8 cellular contexts compared by ENCODE assay signal in genomic region chr12:48349471-48349870, GRCh38. TPM values are rescaled to one million over a fixed set of nuclear protein-coding genes. Genes with fewer than 3 reads are reported as not detected.
A peak's percentile ranks its signal among the peaks of the same experiment; 100 is the strongest.
DNase-seq lines count a peak whose midpoint lies in the region; ATAC-seq, FAIRE-seq and TF ChIP-seq lines count a peak whose summit lies in the region.

No MANE protein-coding gene starts in this region.

- peak overlapping the region; percentile 87 for H3K4me3 ChIP-seq in CD4-positive, CD25-positive, alpha-beta regulatory T cell (ENCODE audit: low read depth, low read length)
- H3K4me3 ChIP-seq in pancreas = peak overlapping the region in 2 of 4 donors; percentile 69 to 86

- CTCF ChIA-PET in T-cell (lab: Charles Lee) = interaction anchor here in 1 of 2 donors (0.7 kb wide), 1 partner anchor 64 kb away, joined by 3 read pairs; no protein-coding TSS in a partner anchor

- peak overlapping the region; percentile 93 to 97 (median 95) for H3K27ac Mint-ChIP-seq in CD4-positive, CD25-positive, alpha-beta regulatory T cell
- peak overlapping the region; percentile 95 to 98 for H3K27ac Mint-ChIP-seq in T-cell

- H3K27ac ChIP-seq in CD4-positive, CD25-positive, alpha-beta regulatory T cell (ENCODE audit: insufficient read depth, low read length, poor library complexity, severe bottlenecking) = peak overlapping the region; percentile 75
- H3K27ac ChIP-seq in pancreas = peak overlapping the region in 3 of 4 donors; percentile 95 to 96 (median 95)

- no peak for TF ChIP-seq CTCF in pancreas (IDR thresholded peaks at IDR 0.05)

- no peaks in the 10 kb centered on the region for H3K9me3 Mint-ChIP-seq in CD4-positive, CD25-positive, alpha-beta regulatory T cell
- no peaks in the 10 kb centered on the region for H3K9me3 Mint-ChIP-seq in T-cell

- POLR2A ChIA-PET in T-cell (lab: Charles Lee) = interaction anchor here in 1 of 2 donors (0.6 kb wide), 1 partner anchor 724 kb away, joined by 3 read pairs; no protein-coding TSS in a partner anchor

- peaks cover 34% of the 10 kb centered on the region for H3K36me3 ChIP-seq in CD4-positive, CD25-positive, alpha-beta regulatory T cell (ENCODE audit: control insufficient read depth, insufficient read depth, low read length)
- peaks cover 0 to 29% (median 4%) of the 10 kb centered on the region in 3 donors for H3K36me3 ChIP-seq in pancreas

- DNase-seq in CD4-positive, CD25-positive, alpha-beta regulatory T cell = no peak
- DNase-seq in T-cell = no peak
- peak; percentile 39 for DNase-seq in fibroblast of gingiva (ENCODE audit: low read depth)
- DNase-seq in pancreas = no peak
- no peak for DNase-seq in RCC 7860 (ENCODE audit: low spot score)
- DNase-seq in epidermal melanocyte (ENCODE audit: insufficient read length, low spot score) = no peak
- no peak for DNase-seq in activated gamma-delta T cell (lab: John Stamatoyannopoulos, UW)

- no peaks in the 10 kb centered on the region for H3K27me3 ChIP-seq in CD4-positive, CD25-positive, alpha-beta regulatory T cell (ENCODE audit: control insufficient read depth, insufficient read depth, low read length)
- no peaks in the 10 kb centered on the region for H3K27me3 ChIP-seq in pancreas

- peaks cover 39% of the 10 kb centered on the region for H3K36me3 Mint-ChIP-seq in CD4-positive, CD25-positive, alpha-beta regulatory T cell
- peaks cover 34% of the 10 kb centered on the region for H3K36me3 Mint-ChIP-seq in T-cell

- H3K9me3 ChIP-seq in CD4-positive, CD25-positive, alpha-beta regulatory T cell (ENCODE audit: control insufficient read depth in 2 of 2, low read length in 2 of 2) = no peaks in the 10 kb centered on the region
- H3K9me3 ChIP-seq in pancreas = no peaks in the 10 kb centered on the region

- peaks cover 23% of the 10 kb centered on the region for H3K4me1 ChIP-seq in CD4-positive, CD25-positive, alpha-beta regulatory T cell (ENCODE audit: control insufficient read depth, insufficient read depth, low read length, poor library complexity, severe bottlenecking)
- peaks cover 5 to 15% (median 6%) of the 10 kb centered on the region in 3 donors for H3K4me1 ChIP-seq in pancreas

- intact Hi-C loops in pancreas (cut with DNase I) = no loop called here

- H3K4me3 Mint-ChIP-seq in CD4-positive, CD25-positive, alpha-beta regulatory T cell = peak overlapping the region; percentile 92 to 99 (median 96)
- H3K4me3 Mint-ChIP-seq in T-cell = peak overlapping the region; percentile 96 to 98 (median 97)

- peaks cover 23 to 60% (median 42%) of the 10 kb centered on the region in 4 donors for H3K4me1 Mint-ChIP-seq in CD4-positive, CD25-positive, alpha-beta regulatory T cell
- peaks cover 43 to 48% (median 47%) of the 10 kb centered on the region in 3 donors for H3K4me1 Mint-ChIP-seq in T-cell

- WGBS in pancreas, 2 donors = 24 to 25% methylated on average over 2 of the region's 2 CpGs

- no peak for ATAC-seq in CD4-positive, CD25-positive, alpha-beta regulatory T cell (ENCODE audit: low read depth in 2 of 2)
- ATAC-seq in T-cell (replicated peaks in 1 of 4) (no peak), pancreas (no peak), GM21825 (IDR thresholded peaks at IDR 0.05; ENCODE audit: unreplicated experiment) (no peak)

- FAIRE-seq in pancreas (lab: Jason Lieb, UNC) = no peak
- FAIRE-seq in RCC 7860 (lab: Jason Lieb, UNC) = no peak

- H3K27me3 Mint-ChIP-seq in CD4-positive, CD25-positive, alpha-beta regulatory T cell = peaks cover 5% of the 10 kb centered on the region
- no peaks in the 10 kb centered on the region for H3K27me3 Mint-ChIP-seq in T-cell

RNA-seq across cellular contexts. Expression of gene ZNF641, which starts 1.2 kb away (rescaled TPM):
- total RNA-seq in CD4-positive, CD25-positive, alpha-beta regulatory T cell = 20.4 TPM
- polyA plus RNA-seq in CD4-positive, CD25-positive, alpha-beta regulatory T cell = 10 to 100 TPM in 1 of 4 donors, 1 to 10 TPM in 3; 9.2 to 14.3 (median 9.6) TPM
- total RNA-seq in T-cell = 10 to 100 TPM; 26.9 to 47.5 (median 39.8) TPM
- total RNA-seq in pancreas = 10 to 100 TPM in 5 of 6 donors, 1 to 10 TPM in 1; 9.9 to 14.4 (median 12.3) TPM
- polyA plus RNA-seq in pancreas = 1 to 10 TPM; 8.0 to 9.2 TPM
